Comparison of ENCODE assay signal across 32 cellular contexts in genomic region chr5:77120706-77121105, GRCh38.
"Had no signal": no experiment of that assay in that cellular context is flagged by ENCODE, and none has a peak within 500 bp of the region (broad histone marks: within the 10 kb centered on the region; RNA-seq: fewer than 3 reads in every experiment).

No MANE protein-coding gene starts in this region.

- FAIRE-seq: astrocyte, bronchial epithelial cell, colon had no signal

- H3K27me3 ChIP-seq: adrenal gland, ascending aorta, body of pancreas, brain microvascular endothelial cell, breast epithelium, cardiac muscle cell had no signal

- DNase-seq: activated effector memory CD4-positive, alpha-beta T cell treated with anti-CD3 and anti-CD28 coated beads, Interleukin-2, amount 50 U/mL, for 16 hours; activated effector memory CD4-positive, alpha-beta T cell treated with Interleukin-2 at 50 U/mL for 16 hours; activated gamma-delta T cell; activated gamma-delta T cell treated with Interleukin-2 at 50 U/mL for 16 hours; activated naive CD4-positive, alpha-beta T cell; activated naive CD4-positive, alpha-beta T cell treated with anti-CD3 and anti-CD28 coated beads for 36 hours; activated naive CD4-positive, alpha-beta T cell treated with anti-CD3 and anti-CD28 coated beads, Interleukin-2, amount 10 ng/mL, durations not matched to agents 7 days and 5 days; activated naive CD4-positive, alpha-beta T cell treated with anti-CD3 and anti-CD28 coated beads, Interleukin-2, amount 50 U/mL, for 16 hours; activated naive CD4-positive, alpha-beta T cell treated with Interleukin-2 at 50 U/mL for 16 hours; activated naive CD8-positive, alpha-beta T cell treated with anti-CD3 and anti-CD28 coated beads for 36 hours; activated naive CD8-positive, alpha-beta T cell treated with anti-CD3 and anti-CD28 coated beads, Interleukin-2, amount 10 ng/mL, durations not matched to agents 7 days and 5 days; activated naive CD8-positive, alpha-beta T cell treated with anti-CD3 and anti-CD28 coated beads, Interleukin-2, amount 50 U/mL, for 24 hours; activated T-cell treated with anti-CD3 and anti-CD28 coated beads, Interleukin-2, amount 50 U/mL, for 4 hours; activated T-cell treated with anti-CD3 and anti-CD28 coated beads, Interleukin-2, amount 50 U/mL, for 48 hours; activated T-cell treated with anti-CD3 and anti-CD28 coated beads, Interleukin-2, amount 50 U/mL, for 72 hours; adrenal gland; amniotic stem cell; amygdala; anterior cingulate cortex; aorta; brain microvascular endothelial cell; central memory CD4-positive, alpha-beta T cell; cerebellar nuclear complex had no signal

- ATAC-seq: activated naive CD4-positive, alpha-beta T cell treated with anti-CD3 and anti-CD28 coated beads, Interleukin-2, amount 50 U/mL, for 72 hours; activated naive CD8-positive, alpha-beta T cell treated with anti-CD3 and anti-CD28 coated beads, Interleukin-2, amount 50 U/mL, for 24 hours; activated T-cell treated with anti-CD3 and anti-CD28 coated beads, Interleukin-2, amount 50 U/mL, for 4 hours; activated T-cell treated with anti-CD3 and anti-CD28 coated beads, Interleukin-2, amount 50 U/mL, for 72 hours; activated T-helper 17 cell treated with anti-CD3 and anti-CD28 coated beads, Interleukin-2, amount 50 U/mL, for 72 hours; body of pancreas had no signal

- H3K4me1 ChIP-seq: adrenal gland, ascending aorta, body of pancreas, breast epithelium had no signal

- H3K27ac ChIP-seq: adrenal gland, ascending aorta, body of pancreas, brain microvascular endothelial cell, breast epithelium, cardiac muscle cell had no signal

- H3K9me3 ChIP-seq: adrenal gland, ascending aorta, body of pancreas, breast epithelium had no signal

- H3K36me3 ChIP-seq: adrenal gland, brain microvascular endothelial cell, breast epithelium, cardiac muscle cell had no signal

- H3K4me3 ChIP-seq: adrenal gland, ascending aorta, body of pancreas, breast epithelium, cardiac muscle cell had no signal
